Comparison of ENCODE assay signal across 9 cellular contexts in genomic region chr19:40143612-40144011, GRCh38. TPM values are rescaled to one million over a fixed set of nuclear protein-coding genes. Genes with fewer than 3 reads are reported as not detected.
DNase-seq lines count a peak whose midpoint lies in the region; ATAC-seq and TF ChIP-seq lines count a peak whose summit lies in the region.
"Had no signal": no experiment of that assay in that cellular context is flagged by ENCODE, and none has a peak within 500 bp of the region (broad histone marks: within the 10 kb centered on the region; RNA-seq: fewer than 3 reads in every experiment).

No MANE protein-coding gene starts in this region.

- DNase-seq in DND-41 (peak; percentile 57), T-helper 1 cell (peak in 3 of 5 donors; percentile 16 to 49 (median 19)), left ventricle myocardium superior (peak; percentile 52), mesothelial cell of epicardium (ENCODE audit: low spot score in 2 of 2, unreplicated experiment in 2 of 2) (no peak), NCI-H1417 (lab: John Stamatoyannopoulos, UW) (no peak)
- no peak for DNase-seq in effector memory CD4-positive, alpha-beta T cell
- DNase-seq: adrenal gland had no signal

- H3K27ac ChIP-seq in DND-41 (ENCODE audit: low read length): no peak overlapping the region
- no peak overlapping the region for H3K27ac ChIP-seq in effector memory CD4-positive, alpha-beta T cell (ENCODE audit: insufficient read depth, low read length, poor library complexity, severe bottlenecking)
- H3K27ac ChIP-seq: adrenal gland had no signal

- H3K4me1 Mint-ChIP-seq in mesothelial cell of epicardium: no peaks in the 10 kb centered on the region

- no peaks in the 10 kb centered on the region for H3K36me3 ChIP-seq in DND-41 (ENCODE audit: insufficient read depth, low read length)
- no peaks in the 10 kb centered on the region for H3K36me3 ChIP-seq in effector memory CD4-positive, alpha-beta T cell (ENCODE audit: control insufficient read depth, insufficient read depth, low read length)
- H3K36me3 ChIP-seq: adrenal gland had no signal

- no peak overlapping the region for H3K27ac Mint-ChIP-seq in mesothelial cell of epicardium

- no peak overlapping the region for H3K4me3 Mint-ChIP-seq in mesothelial cell of epicardium

- no peaks in the 10 kb centered on the region for H3K9me3 ChIP-seq in DND-41 (ENCODE audit: insufficient read depth, low read length, severe bottlenecking)
- H3K9me3 ChIP-seq in effector memory CD4-positive, alpha-beta T cell (ENCODE audit: control insufficient read depth, low read length): no peaks in the 10 kb centered on the region
- H3K9me3 ChIP-seq: adrenal gland had no signal

- H3K36me3 Mint-ChIP-seq in mesothelial cell of epicardium: no peaks in the 10 kb centered on the region

- H4K20me1 ChIP-seq in DND-41 (ENCODE audit: insufficient read depth, low read length): no peaks in the 10 kb centered on the region

- H3K4me2 ChIP-seq in DND-41 (ENCODE audit: insufficient read depth, low read length): no peak overlapping the region

- intact Hi-C loops in left ventricle myocardium superior (cut with micrococcal nuclease): no loop called here

- no peaks in the 10 kb centered on the region for H3K79me2 ChIP-seq in DND-41 (ENCODE audit: insufficient read depth, low read length)

- H2AFZ ChIP-seq in DND-41 (ENCODE audit: low read depth, low read length): no peak overlapping the region

- peak; percentile 55; the same call in 2 of the 3 replicates for ATAC-seq in DND-41 (ENCODE audit: insufficient read depth, low read depth)
- peak; percentile 70 for ATAC-seq in HG02642 (IDR thresholded peaks at IDR 0.05; ENCODE audit: poor library complexity, unreplicated experiment)
- peak; percentile 75 for ATAC-seq in left ventricle myocardium superior
- no peak for ATAC-seq in HG02884 (IDR thresholded peaks at IDR 0.05; ENCODE audit: unreplicated experiment)

- no peak for TF ChIP-seq CTCF in DND-41 (IDR thresholded peaks at IDR 0.05; ENCODE audit: borderline replicate concordance, extremely low read depth, low read length, poor library complexity, severe bottlenecking)
- no peak for TF ChIP-seq CTCF in mesothelial cell of epicardium (IDR thresholded peaks at IDR 0.05; ENCODE audit: unreplicated experiment)

- H3K9me3 Mint-ChIP-seq in mesothelial cell of epicardium: no peaks in the 10 kb centered on the region

- peaks cover 5% of the 10 kb centered on the region for H3K27me3 ChIP-seq in DND-41 (ENCODE audit: insufficient read depth, low read length, poor library complexity)
- no peaks in the 10 kb centered on the region for H3K27me3 ChIP-seq in effector memory CD4-positive, alpha-beta T cell (replicated peaks; ENCODE audit: control insufficient read depth, insufficient read depth, low read length, poor library complexity, severe bottlenecking)
- H3K27me3 ChIP-seq: adrenal gland had no signal

- H3K4me1 ChIP-seq in DND-41 (ENCODE audit: insufficient read depth, low read length): no peaks in the 10 kb centered on the region
- H3K4me1 ChIP-seq in effector memory CD4-positive, alpha-beta T cell (ENCODE audit: control insufficient read depth, insufficient read depth, low read length, poor library complexity, severe bottlenecking): peaks cover 14% of the 10 kb centered on the region

- H3K9ac ChIP-seq in DND-41 (ENCODE audit: low read depth, low read length): no peak overlapping the region

- H3K4me3 ChIP-seq in DND-41 (ENCODE audit: low read depth in 1 of 2, low read length in 2 of 2): no peak overlapping the region
- no peak overlapping the region for H3K4me3 ChIP-seq in effector memory CD4-positive, alpha-beta T cell (ENCODE audit: insufficient read depth, low read depth, low read length, poor library complexity, severe bottlenecking)
- H3K4me3 ChIP-seq: adrenal gland had no signal

- peaks cover 30% of the 10 kb centered on the region for H3K27me3 Mint-ChIP-seq in mesothelial cell of epicardium (ENCODE audit: low read depth)

RNA-seq across cellular contexts. Expression of gene MAP3K10, which starts 47.6 kb away (rescaled TPM):
- total RNA-seq in left ventricle myocardium superior: 19.6 TPM
- total RNA-seq in mesothelial cell of epicardium: 30.7 to 32.7 TPM (median 31.4 TPM) in 3 replicates

RNA-seq across cellular contexts. Expression of gene ZNF780A, which starts 52.9 kb away (rescaled TPM):
- total RNA-seq in left ventricle myocardium superior (9.6 TPM), mesothelial cell of epicardium (14.6 to 17.3 TPM (median 17.0 TPM) in 3 replicates)

Comparison
In these comparisons a context has a peak if more than half of its experiments do, and no peak if none do; other contexts are left out.
1. DNase-seq: peak in DND-41 (single experiment), T-helper 1 cell (3 of 5) and left ventricle myocardium superior (single experiment); none in effector memory CD4-positive, alpha-beta T cell (0 of 3), mesothelial cell of epicardium (0 of 2) and NCI-H1417 (0 of 3).